In genomic region chr1:203273206-203273868, GRCh38 we compare ENCODE assay signal across 8 cellular contexts. TPM values are rescaled to one million over a fixed set of nuclear protein-coding genes. Genes with fewer than 3 reads are reported as not detected.
DNase-seq lines count a peak whose midpoint lies in the region; ATAC-seq and TF ChIP-seq lines count a peak whose summit lies in the region.

No MANE protein-coding gene starts in this region.

- H3K9me3 Mint-ChIP-seq in GM23338 (no peaks in the 10 kb centered on the region), neural progenitor cell (no peaks in the 10 kb centered on the region)

- peak overlapping the region; percentile 69 for H3K4me3 Mint-ChIP-seq in GM23338
- no peak overlapping the region for H3K4me3 Mint-ChIP-seq in neural progenitor cell

- DNase-seq in GM23338 (ENCODE audit: low spot score) (peak; percentile 87), RPMI7951 (ENCODE audit: low read depth) (peak; percentile 57), foreskin fibroblast (peak; percentile 76 to 93), neural progenitor cell (ENCODE audit: low spot score) (peak; percentile 91), stromal cell of bone marrow (ENCODE audit: low read depth) (peak; percentile 73)
- DNase-seq in activated effector memory CD4-positive, alpha-beta T cell treated with anti-CD3 and anti-CD28 coated beads, Interleukin-2, amount 50 U/mL, for 16 hours = peak; percentile 97

- H3F3A ChIP-seq in DOHH2 (ENCODE audit: control insufficient read depth, insufficient read depth) (peaks cover 7% of the 10 kb centered on the region), GM23338 (replicated peaks; ENCODE audit: low read depth) (no peaks in the 10 kb centered on the region), neural progenitor cell (ENCODE audit: low read depth) (peaks cover 10% of the 10 kb centered on the region)

- H3K4me1 Mint-ChIP-seq in GM23338 (peaks cover 13% of the 10 kb centered on the region; the same call in 1 of the 3 replicates), neural progenitor cell (peaks cover 41% of the 10 kb centered on the region)

- H3K27ac Mint-ChIP-seq in GM23338 (no peak overlapping the region), neural progenitor cell (no peak overlapping the region)

- H3K27me3 ChIP-seq in DOHH2 (ENCODE audit: control insufficient read depth, low read length) (no peaks in the 10 kb centered on the region), GM23338 (ENCODE audit: insufficient read depth) (peaks cover 29% of the 10 kb centered on the region), neural progenitor cell (peaks cover 12% of the 10 kb centered on the region)

- peak; percentile 80 for ATAC-seq in GM23338

- H3K9me3 ChIP-seq in DOHH2 (ENCODE audit: control insufficient read depth, insufficient read depth, low read length) (no peaks in the 10 kb centered on the region), neural progenitor cell (ENCODE audit: low read depth) (no peaks in the 10 kb centered on the region)

- H3K36me3 Mint-ChIP-seq in GM23338 (ENCODE audit: low read depth) (no peaks in the 10 kb centered on the region), neural progenitor cell (no peaks in the 10 kb centered on the region)

- H4K20me1 ChIP-seq in DOHH2 (ENCODE audit: control insufficient read depth, insufficient read depth, low read depth, low read length) (no peaks in the 10 kb centered on the region), GM23338 (replicated peaks; ENCODE audit: insufficient read depth) (no peaks in the 10 kb centered on the region), neural progenitor cell (ENCODE audit: low read depth) (no peaks in the 10 kb centered on the region)

- H3K4me1 ChIP-seq in DOHH2 (ENCODE audit: control insufficient read depth, low read length) = peaks cover 89% of the 10 kb centered on the region
- H3K4me1 ChIP-seq in GM23338 (ENCODE audit: insufficient read depth) = peaks cover 11% of the 10 kb centered on the region; the same call in 1 of the 2 replicates
- H3K4me1 ChIP-seq in neural progenitor cell = peaks cover 23% of the 10 kb centered on the region

- peak overlapping the region; percentile 72 for H3K4me3 ChIP-seq in DOHH2 (ENCODE audit: low read length)
- peak overlapping the region; percentile 67 for H3K4me3 ChIP-seq in GM23338
- no peak overlapping the region for H3K4me3 ChIP-seq in foreskin fibroblast (ENCODE audit: low read depth in 1 of 2, low read length in 2 of 2)
- no peak overlapping the region for H3K4me3 ChIP-seq in neural progenitor cell

- H3K27me3 Mint-ChIP-seq in GM23338 (ENCODE audit: insufficient read depth, low read depth, poor library complexity) = peaks cover 33% of the 10 kb centered on the region
- peaks cover 5% of the 10 kb centered on the region for H3K27me3 Mint-ChIP-seq in neural progenitor cell (ENCODE audit: insufficient read depth, low read depth)

- H3K36me3 ChIP-seq in DOHH2 (ENCODE audit: control insufficient read depth, low read length) (no peaks in the 10 kb centered on the region), GM23338 (ENCODE audit: insufficient read depth) (no peaks in the 10 kb centered on the region), neural progenitor cell (no peaks in the 10 kb centered on the region)

- H3K4me2 ChIP-seq in DOHH2 (ENCODE audit: low read length) (peak overlapping the region; percentile 77), GM23338 (peak overlapping the region; percentile 92), neural progenitor cell (peak overlapping the region; percentile 67)

- H3K27ac ChIP-seq in DOHH2 (ENCODE audit: low read depth, low read length) (peak overlapping the region; percentile 72), GM23338 (ENCODE audit: low read depth) (no peak overlapping the region), neural progenitor cell (no peak overlapping the region)

- peak overlapping the region; percentile 98 for H2AFZ ChIP-seq in GM23338
- H2AFZ ChIP-seq in neural progenitor cell (replicated peaks) = peak overlapping the region; percentile 54

- H3K9me2 ChIP-seq in DOHH2 (replicated peaks; ENCODE audit: control insufficient read depth, low read length) (no peaks in the 10 kb centered on the region), GM23338 (ENCODE audit: insufficient read depth) (no peaks in the 10 kb centered on the region)

- H3K79me2 ChIP-seq in DOHH2 (ENCODE audit: control insufficient read depth, low read length) = 0 out of 2 replicates have a peak, but pooled peaks cover 6% of the 10 kb centered on the region
- no peaks in the 10 kb centered on the region for H3K79me2 ChIP-seq in GM23338 (replicated peaks; ENCODE audit: insufficient read depth)
- no peaks in the 10 kb centered on the region for H3K79me2 ChIP-seq in neural progenitor cell (ENCODE audit: low read depth)

- H3K9ac ChIP-seq in neural progenitor cell = no peak overlapping the region

- TF ChIP-seq CTCF in DOHH2 (IDR thresholded peaks at IDR 0.05; ENCODE audit: low read depth, low read length, poor library complexity, severe bottlenecking) (peak; percentile 98), GM23338 (conservative IDR thresholded peaks at IDR 0.05; ENCODE audit: low read depth in 2 of 2) (peak; percentile 97 to 99), LNCAP (IDR thresholded peaks at IDR 0.05) (peak; percentile 100), foreskin fibroblast (IDR thresholded peaks at IDR 0.05; ENCODE audit: low read depth, low read length) (peak; percentile 90), neural progenitor cell (IDR thresholded peaks at IDR 0.05) (peak; percentile 99)

TF ChIP-seq in GM23338, 12 proteins besides CTCF, POLR2A, EP300 and RAD21:
- peak; percentile 14; the same call in 1 of the 2 replicates for TF ChIP-seq CREB1 (CRISPR knock-in tag; IDR thresholded peaks at IDR 0.05; ENCODE audit: low read depth)
- no peak for TF ChIP-seq REST (IDR thresholded peaks at IDR 0.05; ENCODE audit: unreplicated experiment)

RNA-seq across cellular contexts. Expression of gene BTG2, which starts 32.0 kb away (rescaled TPM):
- 7.8 and 9.1 TPM in 2 replicates for total RNA-seq in GM23338 (2014; rRNA removed; shearing (Covaris generic))
- 5.7 and 6.3 TPM in 2 replicates for polyA plus RNA-seq in GM23338 (2016; fragmentation: Nextera tagmentation; extraction: Ambion mirVana)
- total RNA-seq in RPMI7951 (2014; rRNA removed; shearing (Covaris generic)) = 0.60 and 0.78 TPM in 2 replicates
- 26.5 and 47.6 TPM in 2 replicates for total RNA-seq in neural progenitor cell (ENCODE audit: low replicate concordance)

RNA-seq across cellular contexts. Expression of gene CHIT1, which starts 43.9 kb away (rescaled TPM):
- 0.07 TPM in 1 of 2 replicates, not detected in the other for total RNA-seq in GM23338 (2014; rRNA removed; shearing (Covaris generic))
- polyA plus RNA-seq in GM23338 (2016; fragmentation: Nextera tagmentation; extraction: Ambion mirVana) = 0.47 and 0.85 TPM in 2 replicates
- total RNA-seq in RPMI7951 (2014; rRNA removed; shearing (Covaris generic)) = not detected in 2 replicates
- total RNA-seq in neural progenitor cell (ENCODE audit: low replicate concordance) = 0.03 and 0.11 TPM in 2 replicates

Comparison
In these comparisons a context has a peak if more than half of its experiments do, and no peak if none do; other contexts are left out.
1. H3K4me3 ChIP-seq: peak in DOHH2 (single experiment) and GM23338 (single experiment); none in foreskin fibroblast (0 of 2) and neural progenitor cell (single experiment).
2. Peak in every context shown above with its lines, with median percentiles within 50 percentile points of each other: H3K4me2 ChIP-seq, CTCF ChIP-seq and DNase-seq.